9 cellular contexts compared by ENCODE assay signal in genomic region chr11:121929581-121929980, GRCh38.
DNase-seq lines count a peak whose midpoint lies in the region; ATAC-seq and TF ChIP-seq lines count a peak whose summit lies in the region.
"Had no signal": no experiment of that assay in that cellular context is flagged by ENCODE, and none has a peak within 500 bp of the region (broad histone marks: within the 10 kb centered on the region; RNA-seq: fewer than 3 reads in every experiment).

No MANE protein-coding gene starts in this region.

- H3K4me1 ChIP-seq in psoas muscle, result peaks cover 8% of the 10 kb centered on the region
- H3K4me1 ChIP-seq in colonic mucosa, result no peaks in the 10 kb centered on the region

- no peaks in the 10 kb centered on the region for H3K9me3 ChIP-seq in psoas muscle
- no peaks in the 10 kb centered on the region for H3K9me3 ChIP-seq in colonic mucosa

- 5 to 6% (median 5%) methylated on average over 11 of the region's 11 CpGs for WGBS in psoas muscle, 3 donors

- peak overlapping the region; percentile 56 for H3K4me3 ChIP-seq in psoas muscle
- no peak overlapping the region for H3K4me3 ChIP-seq in colonic mucosa

- H3K36me3 ChIP-seq in psoas muscle (ENCODE audit: insufficient read depth in 1 of 2, low read depth in 1 of 2) (no peaks in the 10 kb centered on the region), colonic mucosa (no peaks in the 10 kb centered on the region)

- no peak overlapping the region for H3K9ac ChIP-seq in colonic mucosa (ENCODE audit: low read depth in 2 of 2, low read length in 2 of 2)

- intact Hi-C loops in left cardiac atrium (cut with DNase I) (no loop called here), psoas muscle (cut with DNase I) (no loop called here), colonic mucosa (cut with DNase I) (no loop called here)

- H3K27ac ChIP-seq in psoas muscle (no peak overlapping the region), colonic mucosa (no peak overlapping the region)

- peak; percentile 56 to 74 for ATAC-seq in left cardiac atrium
- no peak for ATAC-seq in psoas muscle
- no peak for ATAC-seq in GM19452 (IDR thresholded peaks at IDR 0.05; ENCODE audit: unreplicated experiment)
- no peak for ATAC-seq in HG02588 (IDR thresholded peaks at IDR 0.05; ENCODE audit: unreplicated experiment)
- ATAC-seq: effector memory CD8-positive, alpha-beta T cell had no signal

- H3K27me3 ChIP-seq in psoas muscle (ENCODE audit: insufficient read depth in 3 of 3, low read length in 2 of 3) (no peaks in the 10 kb centered on the region), colonic mucosa (no peaks in the 10 kb centered on the region)

- no peak for TF ChIP-seq CTCF in psoas muscle (IDR thresholded peaks at IDR 0.05)
- TF ChIP-seq CTCF in colonic mucosa (IDR thresholded peaks at IDR 0.05), result no peak

- peak; percentile 61 for DNase-seq in GM03348 (ENCODE audit: low spot score)
- peak; percentile 84 for DNase-seq in RPMI7951 (ENCODE audit: low read depth)
- peak; percentile 32 for DNase-seq in left cardiac atrium
- peak; percentile 19 to 52 for DNase-seq in psoas muscle
- DNase-seq in stimulated activated CD4-positive, alpha-beta T cell treated with anti-CD3 and anti-CD28 coated beads, Interleukin-2, amount 100 ng/mL, for 24 hours, result no peak
- no peak for DNase-seq in colonic mucosa
- DNase-seq: effector memory CD8-positive, alpha-beta T cell had no signal

Comparison
In these comparisons a context has a peak if more than half of its experiments do, and no peak if none do; other contexts are left out.
1. DNase-seq: peak in GM03348 (single experiment), RPMI7951 (single experiment), left cardiac atrium (single experiment) and psoas muscle (2 of 2); none in stimulated activated CD4-positive, alpha-beta T cell treated with anti-CD3 and anti-CD28 coated beads, Interleukin-2, amount 100 ng/mL, for 24 hours (0 of 2) and colonic mucosa (single experiment).
2. ATAC-seq: peak in left cardiac atrium (2 of 2); none in psoas muscle (0 of 4), GM19452 (single experiment) and HG02588 (single experiment).